ENCODE assay signal across 35 cellular contexts in the genomic region with DNA sequence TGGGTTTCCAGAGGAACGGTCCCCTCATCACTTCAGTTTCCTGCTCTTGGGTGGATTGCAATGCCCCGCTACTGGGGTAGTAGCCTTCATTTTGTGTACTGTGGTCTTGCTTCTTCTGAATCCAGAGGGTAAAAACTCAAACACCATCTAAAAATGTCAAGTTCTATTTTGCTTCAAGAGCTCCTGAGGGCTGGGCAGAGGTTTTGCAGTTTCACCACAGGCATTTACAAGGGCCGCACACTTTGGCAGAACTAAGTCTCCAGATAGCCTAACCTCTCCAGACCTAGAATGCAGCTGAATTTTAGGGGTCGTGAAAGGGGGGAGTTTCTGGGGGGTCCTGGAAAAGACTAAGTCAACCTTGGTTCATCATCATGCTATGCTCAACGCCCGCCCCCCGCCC.
"Had no signal": no experiment of that assay in that cellular context is flagged by ENCODE, and none has a peak within 500 bp of the region (broad histone marks: within the 10 kb centered on the region; RNA-seq: fewer than 3 reads in every experiment).

No MANE protein-coding gene starts in this region.

- ATAC-seq: activated CD8-positive, alpha-beta memory T cell treated with anti-CD3 and anti-CD28 coated beads, Interleukin-2, amount 10 ng/mL, durations not matched to agents 7 days and 5 days; activated naive CD8-positive, alpha-beta T cell treated with anti-CD3 and anti-CD28 coated beads, Interleukin-2, amount 50 U/mL, for 24 hours; Right ventricle myocardium inferior; SK-N-SH treated with all-trans-retinoic acid at 6 μM for 48 hours; T-cell had no signal

- DNase-seq: activated B cell treated with CpG ODN at 0.5 μM for 24 hours; activated CD4-positive, alpha-beta memory T cell treated with anti-CD3 and anti-CD28 coated beads, Interleukin-2, amount 10 ng/mL, durations not matched to agents 7 days and 5 days; activated CD4-positive, alpha-beta T cell treated with anti-CD3 and anti-CD28 coated beads for 1 hour; activated CD4-positive, alpha-beta T cell treated with anti-CD3 and anti-CD28 coated beads for 48 hours; activated CD8-positive, alpha-beta memory T cell treated with anti-CD3 and anti-CD28 coated beads for 24 hours; activated CD8-positive, alpha-beta memory T cell treated with anti-CD3 and anti-CD28 coated beads, Interleukin-2, amount 10 ng/mL, durations not matched to agents 7 days and 5 days; activated CD8-positive, alpha-beta memory T cell treated with anti-CD3 and anti-CD28 coated beads, Interleukin-2, amount 50 U/mL, for 48 hours; activated effector memory CD4-positive, alpha-beta T cell treated with Interleukin-2 at 50 U/mL for 16 hours; activated naive CD4-positive, alpha-beta T cell treated with anti-CD3 and anti-CD28 coated beads, Interleukin-2, amount 10 ng/mL, durations not matched to agents 7 days and 5 days; activated naive CD8-positive, alpha-beta T cell treated with anti-CD3 and anti-CD28 coated beads, Interleukin-2, amount 50 U/mL, for 24 hours; activated T-cell treated with anti-CD3 and anti-CD28 coated beads, Interleukin-2, amount 50 U/mL, for 48 hours; amniotic stem cell; caudate nucleus; cerebellar nuclear complex; Kasumi-1; KG1; MM.1S; MV-4-11; NCI-H1092; NCI-H1436 treated with DMSO at 0.1 percent for 48 hours; NCI-H1694 treated with DMSO at 0.1 percent for 48 hours; NCI-H2029; NCI-H510A; NCI-H526; NCI-H748 treated with DMSO at 0.1 percent for 48 hours; PC-9; SIG-M5; T-cell; T-helper 2 cell; T-helper 9 cell had no signal

- H3K36me3 ChIP-seq: ascending aorta had no signal

- H3K27me3 ChIP-seq: ascending aorta had no signal

- H3K27ac ChIP-seq: ascending aorta, PC-9, RWPE1, VCaP had no signal

- H3K4me3 ChIP-seq: ascending aorta, PC-9 had no signal

- H3K9me3 ChIP-seq: ascending aorta had no signal

- H2AFZ ChIP-seq: PC-9 had no signal

- H3K4me2 ChIP-seq: PC-9 had no signal
